In genomic region chr18:26225022-26225693, GRCh38 we compare ENCODE assay signal across 9 cellular contexts. TPM values are rescaled to one million over a fixed set of nuclear protein-coding genes. Genes with fewer than 3 reads are reported as not detected.
DNase-seq lines count a peak whose midpoint lies in the region; ATAC-seq and TF ChIP-seq lines count a peak whose summit lies in the region.
"Had no signal": no experiment of that assay in that cellular context is flagged by ENCODE, and none has a peak within 500 bp of the region (broad histone marks: within the 10 kb centered on the region; RNA-seq: fewer than 3 reads in every experiment).

No MANE protein-coding gene starts in this region.

- TF ChIP-seq CTCF in HEK293 (tag by site-specific recombination; IDR thresholded peaks at IDR 0.05) = no peak
- TF ChIP-seq CTCF in lower lobe of right lung (IDR thresholded peaks at IDR 0.05) = no peak

- no peaks in the 10 kb centered on the region for H3K27me3 ChIP-seq in CD8-positive, alpha-beta memory T cell (ENCODE audit: insufficient read depth, low read length, poor library complexity, severe bottlenecking)
- no peaks in the 10 kb centered on the region for H3K27me3 ChIP-seq in lower lobe of right lung (ENCODE audit: low read depth)
- H3K27me3 ChIP-seq: MG63 had no signal

- H3K9me3 ChIP-seq in CD8-positive, alpha-beta memory T cell (ENCODE audit: low read length) = no peaks in the 10 kb centered on the region
- H3K9me3 ChIP-seq in HEK293 (ENCODE audit: control insufficient read depth, insufficient read depth, low read depth, low read length) = no peaks in the 10 kb centered on the region
- H3K9me3 ChIP-seq in lower lobe of right lung = no peaks in the 10 kb centered on the region
- H3K9me3 ChIP-seq: MG63 had no signal

- no peaks in the 10 kb centered on the region for H3K9me3 Mint-ChIP-seq in CD8-positive, alpha-beta memory T cell
- H3K9me3 Mint-ChIP-seq in activated T-helper 1 cell treated with anti-CD3 and anti-CD28 coated beads, Interleukin-12 subunit alpha, Interleukin-12 subunit beta, Interleukin-2, Interleukin-4 antibody, amounts not matched to agents 30 ng/mL and 10 ng/mL and 1 ng/mL, durations not matched to agents 14 hours and 24 hours and 36 hours = no peaks in the 10 kb centered on the region
- H3K9me3 Mint-ChIP-seq in naive B cell = no peaks in the 10 kb centered on the region

- peaks cover 0 to 7% (median 0%) of the 10 kb centered on the region in 3 donors for H3K36me3 Mint-ChIP-seq in CD8-positive, alpha-beta memory T cell
- no peaks in the 10 kb centered on the region for H3K36me3 Mint-ChIP-seq in activated T-helper 1 cell treated with anti-CD3 and anti-CD28 coated beads, Interleukin-12 subunit alpha, Interleukin-12 subunit beta, Interleukin-2, Interleukin-4 antibody, amounts not matched to agents 30 ng/mL and 10 ng/mL and 1 ng/mL, durations not matched to agents 14 hours and 24 hours and 36 hours (ENCODE audit: low read depth)
- H3K36me3 Mint-ChIP-seq in naive B cell = no peaks in the 10 kb centered on the region

- intact Hi-C loops in activated T-helper 1 cell treated with anti-CD3 and anti-CD28 coated beads, Interleukin-12 subunit alpha, Interleukin-12 subunit beta, Interleukin-2, Interleukin-4 antibody, amounts not matched to agents 30 ng/mL and 10 ng/mL and 1 ng/mL, durations not matched to agents 14 hours and 24 hours and 36 hours (cut with micrococcal nuclease) = loop anchor here (5.0 kb wide), 1 partner anchor 322 kb away; the partner anchor contains the start of gene KCTD1
- intact Hi-C loops in lower lobe of right lung (cut with DNase I) = no loop called here

- H3K27ac ChIP-seq in CD8-positive, alpha-beta memory T cell (ENCODE audit: low read depth, low read length) = no peak overlapping the region
- H3K27ac ChIP-seq in HEK293 (ENCODE audit: extremely low read depth, low read depth, low read length) (no peak overlapping the region), lower lobe of right lung (no peak overlapping the region)

- H3K4me3 Mint-ChIP-seq in CD8-positive, alpha-beta memory T cell = peak overlapping the region; percentile 54 to 98 (median 94)
- peak overlapping the region; percentile 90 for H3K4me3 Mint-ChIP-seq in activated T-helper 1 cell treated with anti-CD3 and anti-CD28 coated beads, Interleukin-12 subunit alpha, Interleukin-12 subunit beta, Interleukin-2, Interleukin-4 antibody, amounts not matched to agents 30 ng/mL and 10 ng/mL and 1 ng/mL, durations not matched to agents 14 hours and 24 hours and 36 hours
- H3K4me3 Mint-ChIP-seq in naive B cell = peak overlapping the region; percentile 66 to 97 (median 94)

- CTCF ChIA-PET in CD8-positive, alpha-beta memory T cell (lab: Charles Lee) = interaction anchor here (1.3 kb wide), 1 partner anchor 10 kb away, joined by 4 read pairs; no protein-coding TSS in a partner anchor
- CTCF ChIA-PET in HEK293 (lab: Yijun Ruan, JAX) = interaction anchor here (0.7 kb wide), 1 partner anchor 368 kb away, joined by 3 read pairs; no protein-coding TSS in a partner anchor

- H3K27me3 Mint-ChIP-seq in CD8-positive, alpha-beta memory T cell = peaks cover 0 to 8% of the 10 kb centered on the region in 2 donors
- H3K27me3 Mint-ChIP-seq in activated T-helper 1 cell treated with anti-CD3 and anti-CD28 coated beads, Interleukin-12 subunit alpha, Interleukin-12 subunit beta, Interleukin-2, Interleukin-4 antibody, amounts not matched to agents 30 ng/mL and 10 ng/mL and 1 ng/mL, durations not matched to agents 14 hours and 24 hours and 36 hours (ENCODE audit: insufficient read depth) = peaks cover 3% of the 10 kb centered on the region
- no peaks in the 10 kb centered on the region for H3K27me3 Mint-ChIP-seq in naive B cell

- H3K4me1 Mint-ChIP-seq in CD8-positive, alpha-beta memory T cell = peaks cover 25 to 36% (median 30%) of the 10 kb centered on the region in 3 donors
- peaks cover 35% of the 10 kb centered on the region for H3K4me1 Mint-ChIP-seq in activated T-helper 1 cell treated with anti-CD3 and anti-CD28 coated beads, Interleukin-12 subunit alpha, Interleukin-12 subunit beta, Interleukin-2, Interleukin-4 antibody, amounts not matched to agents 30 ng/mL and 10 ng/mL and 1 ng/mL, durations not matched to agents 14 hours and 24 hours and 36 hours (ENCODE audit: low read depth)
- H3K4me1 Mint-ChIP-seq in naive B cell = peaks cover 18 to 32% (median 29%) of the 10 kb centered on the region in 3 donors

- peak overlapping the region in 6 of 8 donors; percentile 65 to 98 (median 96) for H3K27ac Mint-ChIP-seq in CD8-positive, alpha-beta memory T cell
- no peak overlapping the region for H3K27ac Mint-ChIP-seq in activated T-helper 1 cell treated with anti-CD3 and anti-CD28 coated beads, Interleukin-12 subunit alpha, Interleukin-12 subunit beta, Interleukin-2, Interleukin-4 antibody, amounts not matched to agents 30 ng/mL and 10 ng/mL and 1 ng/mL, durations not matched to agents 14 hours and 24 hours and 36 hours
- peak overlapping the region; percentile 82 to 99 (median 98) for H3K27ac Mint-ChIP-seq in naive B cell

- no peak for DNase-seq in CD8-positive, alpha-beta memory T cell
- DNase-seq in activated T-helper 1 cell treated with anti-CD3 and anti-CD28 coated beads, Interleukin-12 subunit alpha, Interleukin-12 subunit beta, Interleukin-2, Interleukin-4 antibody, amounts not matched to agents 30 ng/mL and 10 ng/mL and 1 ng/mL, durations not matched to agents 14 hours and 24 hours and 36 hours (ENCODE audit: low spot score) = no peak
- DNase-seq in naive B cell = no peak
- no peak for DNase-seq in SIG-M5 (lab: John Stamatoyannopoulos, UW)
- DNase-seq in lower lobe of right lung = no peak
- no peak for DNase-seq in HuH-7 (ENCODE audit: low spot score)
- DNase-seq: MG63 had no signal

- POLR2A ChIA-PET in CD8-positive, alpha-beta memory T cell (lab: Charles Lee) = interaction anchor here (1.2 kb wide), 1 partner anchor 9 kb away, joined by 9 read pairs; no protein-coding TSS in a partner anchor
- POLR2A ChIA-PET in HEK293 (lab: Yijun Ruan, JAX) = interaction anchor here (0.9 kb wide), 1 partner anchor 12 kb away, joined by 3 read pairs; no protein-coding TSS in a partner anchor

- ATAC-seq in naive B cell (ENCODE audit: low read depth in 2 of 2) (no peak), HG02981 (IDR thresholded peaks at IDR 0.05; ENCODE audit: unreplicated experiment) (no peak), lower lobe of right lung (no peak)

- no peaks in the 10 kb centered on the region for H3K36me3 ChIP-seq in CD8-positive, alpha-beta memory T cell (ENCODE audit: insufficient read depth, low read length)
- H3K36me3 ChIP-seq in HEK293 (ENCODE audit: control insufficient read depth in 2 of 2, insufficient read depth in 1 of 2, low read length in 2 of 2) (no peaks in the 10 kb centered on the region), lower lobe of right lung (no peaks in the 10 kb centered on the region)
- H3K36me3 ChIP-seq: MG63 had no signal

- no peak overlapping the region for H3K4me3 ChIP-seq in CD8-positive, alpha-beta memory T cell (ENCODE audit: low read length)
- H3K4me3 ChIP-seq in HEK293 (ENCODE audit: low read depth, low read length) = no peak overlapping the region
- no peak overlapping the region for H3K4me3 ChIP-seq in lower lobe of right lung

- peaks cover 22% of the 10 kb centered on the region for H3K4me1 ChIP-seq in CD8-positive, alpha-beta memory T cell (ENCODE audit: insufficient read depth, low read length)
- H3K4me1 ChIP-seq in HEK293 (ENCODE audit: control insufficient read depth, insufficient read depth, low read length) (peaks cover 2% of the 10 kb centered on the region; the same call in 1 of the 2 replicates), lower lobe of right lung (peaks cover 16% of the 10 kb centered on the region)

TF ChIP-seq in HEK293, 187 proteins besides CTCF, POLR2A, EP300 and RAD21 (continues in another document):
- TF ChIP-seq SALL2 (tag by site-specific recombination; IDR thresholded peaks at IDR 0.05; ENCODE audit: borderline replicate concordance) = no peak
- peak; percentile 83 for TF ChIP-seq GLIS1 (tag by site-specific recombination; IDR thresholded peaks at IDR 0.05)
- TF ChIP-seq ZNF610 (tag by site-specific recombination; IDR thresholded peaks at IDR 0.05; ENCODE audit: borderline replicate concordance) = no peak
- no peak for TF ChIP-seq ZNF10 (tag by site-specific recombination; IDR thresholded peaks at IDR 0.05)
- no peak for TF ChIP-seq ZNF521 (tag by site-specific recombination; IDR thresholded peaks at IDR 0.05)
- TF ChIP-seq ZNF645 (tag by site-specific recombination; IDR thresholded peaks at IDR 0.05) = no peak
- no peak for TF ChIP-seq ZNF600 (tag by site-specific recombination; IDR thresholded peaks at IDR 0.05)
- TF ChIP-seq, protein P1, sequence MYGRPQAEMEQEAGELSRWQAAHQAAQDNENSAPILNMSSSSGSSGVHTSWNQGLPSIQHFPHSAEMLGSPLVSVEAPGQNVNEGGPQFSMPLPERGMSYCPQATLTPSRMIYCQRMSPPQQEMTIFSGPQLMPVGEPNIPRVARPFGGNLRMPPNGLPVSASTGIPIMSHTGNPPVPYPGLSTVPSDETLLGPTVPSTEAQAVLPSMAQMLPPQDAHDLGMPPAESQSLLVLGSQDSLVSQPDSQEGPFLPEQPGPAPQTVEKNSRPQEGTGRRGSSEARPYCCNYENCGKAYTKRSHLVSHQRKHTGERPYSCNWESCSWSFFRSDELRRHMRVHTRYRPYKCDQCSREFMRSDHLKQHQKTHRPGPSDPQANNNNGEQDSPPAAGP (tag by site-specific recombination; IDR thresholded peaks at IDR 0.05) = no peak
- 0 out of 2 replicates have a peak, but pooled peaks have one; percentile 10 for TF ChIP-seq KLF1 (tag by site-specific recombination; IDR thresholded peaks at IDR 0.05)
- TF ChIP-seq ZNF140 (tag by site-specific recombination; IDR thresholded peaks at IDR 0.05) = no peak
- no peak for TF ChIP-seq MEIS1 (CRISPR knock-in tag; IDR thresholded peaks at IDR 0.05; ENCODE audit: borderline replicate concordance)
- TF ChIP-seq ZNF423 (tag by site-specific recombination; IDR thresholded peaks at IDR 0.05) = no peak

RNA-seq across cellular contexts. Expression of gene TAF4B, which starts 1.1 kb away (rescaled TPM):
- 10 to 100 TPM; 18.7 to 19.5 TPM for total RNA-seq in CD8-positive, alpha-beta memory T cell
- polyA plus RNA-seq in CD8-positive, alpha-beta memory T cell = 4.3 TPM
- total RNA-seq in activated T-helper 1 cell treated with anti-CD3 and anti-CD28 coated beads, Interleukin-12 subunit alpha, Interleukin-12 subunit beta, Interleukin-2, Interleukin-4 antibody, amounts not matched to agents 30 ng/mL and 10 ng/mL and 1 ng/mL, durations not matched to agents 14 hours and 24 hours and 36 hours = 16.1 and 17.0 TPM in 2 replicates
- 10 to 100 TPM in 4 of 6 donors, 1 to 10 TPM in 2; 4.9 to 13.5 (median 11.4) TPM for polyA plus RNA-seq in naive B cell (ENCODE audit: low read depth in 6 of 6)
- 2.8 TPM for total RNA-seq in lower lobe of right lung
